Comparison of ENCODE assay signal across 1 cellular context in genomic region chr7:3009086-3009485, GRCh38.
TF ChIP-seq lines count a peak whose summit lies in the region.

No MANE protein-coding gene starts in this region.

TF ChIP-seq in GM23338, 12 proteins besides CTCF, POLR2A, EP300 and RAD21:
- TF ChIP-seq ZNF462 (CRISPR knock-in tag; IDR thresholded peaks at IDR 0.05) (no peak), REST (IDR thresholded peaks at IDR 0.05; ENCODE audit: unreplicated experiment) (no peak), POLR2AphosphoS5 (IDR thresholded peaks at IDR 0.05; ENCODE audit: low read depth) (no peak), ZNF331 (CRISPR knock-in tag; IDR thresholded peaks at IDR 0.05; ENCODE audit: low read depth) (no peak), EZH2phosphoT487 (IDR thresholded peaks at IDR 0.05; ENCODE audit: unreplicated experiment) (no peak), ETS1 (IDR thresholded peaks at IDR 0.05) (no peak), STAT1 (IDR thresholded peaks at IDR 0.05; ENCODE audit: unreplicated experiment) (no peak), ZNF114 (CRISPR knock-in tag; IDR thresholded peaks at IDR 0.05) (no peak), NANOG (IDR thresholded peaks at IDR 0.05; ENCODE audit: borderline replicate concordance) (no peak), EZH2 (IDR thresholded peaks at IDR 0.05; ENCODE audit: low read depth, unreplicated experiment) (no peak), JUNB (IDR thresholded peaks at IDR 0.05; ENCODE audit: unreplicated experiment) (no peak), CREB1 (CRISPR knock-in tag; IDR thresholded peaks at IDR 0.05; ENCODE audit: low read depth) (no peak)
